Comparison of ENCODE assay signal across 8 cellular contexts in genomic region chr15:85706779-85707518, GRCh38.
DNase-seq lines count a peak whose midpoint lies in the region; ATAC-seq and TF ChIP-seq lines count a peak whose summit lies in the region.

No MANE protein-coding gene starts in this region.

- H3K4me3 Mint-ChIP-seq in CD14-positive monocyte (peak overlapping the region in 1 of 2 donors; percentile 59), natural killer cell (peak overlapping the region; percentile 87)

- H3K9me3 ChIP-seq in colonic mucosa = no peaks in the 10 kb centered on the region
- no peaks in the 10 kb centered on the region for H3K9me3 ChIP-seq in SJCRH30 (replicated peaks)

- H3K27me3 ChIP-seq in colonic mucosa (no peaks in the 10 kb centered on the region), SJCRH30 (no peaks in the 10 kb centered on the region)

- DNase-seq in CD14-positive monocyte (ENCODE audit: low spot score) (no peak), T follicular helper cell (ENCODE audit: low read depth) (peak; percentile 48), colonic mucosa (peak; percentile 45), natural killer cell (peak; percentile 35), NCI-H1930 (lab: John Stamatoyannopoulos, UW) (no peak), SJCRH30 (no peak), foreskin melanocyte (no peak)

- H3K27ac ChIP-seq in colonic mucosa = peak overlapping the region; percentile 82
- no peak overlapping the region for H3K27ac ChIP-seq in SJCRH30

- H3K9ac ChIP-seq in colonic mucosa (ENCODE audit: low read depth in 2 of 2, low read length in 2 of 2) = peak overlapping the region; percentile 46 to 58

- no peak for TF ChIP-seq CTCF in CD14-positive monocyte (IDR thresholded peaks at IDR 0.05)
- TF ChIP-seq CTCF in colonic mucosa (IDR thresholded peaks at IDR 0.05) = no peak
- no peak for TF ChIP-seq CTCF in natural killer cell (IDR thresholded peaks at IDR 0.05)

- peak; percentile 31 for ATAC-seq in GM21576 (IDR thresholded peaks at IDR 0.05; ENCODE audit: unreplicated experiment)
- ATAC-seq in natural killer cell = peak; percentile 35 to 77 (median 59)

- H3K27ac Mint-ChIP-seq in CD14-positive monocyte (peak overlapping the region; percentile 80 to 98 (median 91)), natural killer cell (peak overlapping the region; percentile 100)

- intact Hi-C loops in CD14-positive monocyte (cut with micrococcal nuclease) = no loop called here
- intact Hi-C loops in colonic mucosa (cut with DNase I) = no loop called here
- intact Hi-C loops in natural killer cell (cut with micrococcal nuclease) = loop anchor here (1.0 to 5.0 kb wide), 3 partner anchors 39 to 220 kb away; no protein-coding TSS in a partner anchor

- peaks cover 78 to 94% of the 10 kb centered on the region in 2 donors for H3K36me3 Mint-ChIP-seq in CD14-positive monocyte
- H3K36me3 Mint-ChIP-seq in natural killer cell = peaks cover 13% of the 10 kb centered on the region

- H3K4me3 ChIP-seq in colonic mucosa = no peak overlapping the region
- H3K4me3 ChIP-seq in SJCRH30 = no peak overlapping the region

- H3K36me3 ChIP-seq in colonic mucosa (no peaks in the 10 kb centered on the region), SJCRH30 (peaks cover 7% of the 10 kb centered on the region)

- H3K4me1 ChIP-seq in colonic mucosa = peaks cover 14% of the 10 kb centered on the region
- H3K4me1 ChIP-seq in SJCRH30 = peaks cover 13% of the 10 kb centered on the region

- no peaks in the 10 kb centered on the region for H3K27me3 Mint-ChIP-seq in CD14-positive monocyte (ENCODE audit: low read depth in 3 of 3)
- H3K27me3 Mint-ChIP-seq in natural killer cell (ENCODE audit: low read depth in 2 of 2) = no peaks in the 10 kb centered on the region

- H3K9me3 Mint-ChIP-seq in CD14-positive monocyte (no peaks in the 10 kb centered on the region), natural killer cell (no peaks in the 10 kb centered on the region)

- H3K4me1 Mint-ChIP-seq in CD14-positive monocyte (peaks cover 37% of the 10 kb centered on the region), natural killer cell (peaks cover 76 to 80% of the 10 kb centered on the region in 2 donors)

Comparison
In these comparisons a context has a peak if more than half of its experiments do, and no peak if none do; other contexts are left out.
1. DNase-seq: peak in T follicular helper cell (single experiment), colonic mucosa (single experiment) and natural killer cell (single experiment); none in CD14-positive monocyte (single experiment), NCI-H1930 (0 of 2), SJCRH30 (0 of 2) and foreskin melanocyte (single experiment).